Comparison of ENCODE assay signal across 34 cellular contexts in the genomic region with DNA sequence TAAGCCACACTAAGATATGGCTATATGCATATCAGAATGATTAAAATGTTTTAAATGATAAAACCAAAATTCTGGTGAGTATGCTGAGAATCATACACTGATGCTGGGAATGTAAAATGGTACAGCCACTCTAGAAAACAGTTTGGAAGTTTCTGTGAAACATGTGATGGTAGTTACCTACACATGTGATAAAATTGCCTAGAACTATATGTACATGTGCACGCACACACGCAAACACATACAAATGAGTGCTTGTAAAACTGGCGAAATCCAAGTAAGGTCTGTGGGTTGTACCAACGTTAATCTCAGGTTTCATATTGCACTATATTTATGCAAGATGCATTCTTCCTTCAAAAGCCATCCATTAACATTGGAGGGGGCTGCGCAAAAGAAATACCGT.
"Had no signal": no experiment of that assay in that cellular context is flagged by ENCODE, and none has a peak within 500 bp of the region (broad histone marks: within the 10 kb centered on the region; RNA-seq: fewer than 3 reads in every experiment).

No MANE protein-coding gene starts in this region.

- H3K9me3 ChIP-seq: MG63 had no signal

- DNase-seq: Karpas-422, Kasumi-1, KG1, MG63, MM.1S, MV-4-11, NCI-H1048, NCI-H1092, NCI-H1092 treated with DMSO at 0.1 percent for 48 hours, NCI-H1105, NCI-H1105 treated with DMSO at 0.1 percent for 48 hours, NCI-H1417, NCI-H1417 treated with DMSO at 0.1 percent for 48 hours, NCI-H1436, NCI-H1436 treated with DMSO at 0.1 percent for 48 hours, NCI-H146, NCI-H1694, NCI-H1694 treated with DMSO at 0.1 percent for 48 hours, NCI-H187, NCI-H187 treated with DMSO at 0.1 percent for 48 hours, NCI-H1930, NCI-H2029, NCI-H2029 treated with DMSO at 0.1 percent for 48 hours, NCI-H2081, NCI-H2081 treated with DMSO at 0.1 percent for 48 hours, NCI-H2107, NCI-H2171, NCI-H2171 treated with DMSO at 0.1 percent for 48 hours, NCI-H2227 treated with DMSO at 0.1 percent for 48 hours, NCI-H226, NCI-H345, NCI-H446, NCI-H446 treated with DMSO at 0.1 percent for 48 hours had no signal

- H3K4me3 ChIP-seq: MG63 had no signal

- H3K9ac ChIP-seq: KMS-11 had no signal

- H3K27ac ChIP-seq: KMS-11 had no signal

- H3K36me3 ChIP-seq: MG63 had no signal

- H3K4me2 ChIP-seq: KMS-11 had no signal

- H3K27me3 ChIP-seq: MG63 had no signal
